In the genomic region with DNA sequence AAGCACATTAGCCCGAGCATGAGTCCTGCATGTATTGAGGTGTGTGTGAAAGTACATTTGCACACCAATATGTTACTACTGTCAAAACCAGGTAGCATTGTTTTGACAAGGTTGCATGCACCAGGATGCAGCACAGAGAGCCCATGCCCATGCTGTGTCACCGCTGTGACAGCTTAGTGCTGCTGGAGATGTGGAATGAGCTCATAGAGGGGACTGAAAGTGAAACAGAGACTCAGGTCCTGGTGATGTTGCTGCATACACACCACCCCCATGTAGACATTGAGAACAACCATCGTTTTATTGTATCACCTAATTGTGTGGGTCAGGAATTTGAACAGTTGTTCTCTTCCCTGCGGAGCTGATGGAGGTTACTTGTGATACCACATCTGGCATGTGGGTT, we compare ENCODE assay signal across 12 cellular contexts. TPM values are rescaled to one million over a fixed set of nuclear protein-coding genes. Genes with fewer than 3 reads are reported as not detected.
DNase-seq lines count a peak whose midpoint lies in the region; ATAC-seq and TF ChIP-seq lines count a peak whose summit lies in the region.
"Had no signal": no experiment of that assay in that cellular context is flagged by ENCODE, and none has a peak within 500 bp of the region (broad histone marks: within the 10 kb centered on the region; RNA-seq: fewer than 3 reads in every experiment).

No MANE protein-coding gene starts in this region.

- TF ChIP-seq EP300 in gastroesophageal sphincter (IDR thresholded peaks at IDR 0.05) = no peak

- POLR2A ChIA-PET in activated CD4-positive, alpha-beta memory T cell treated with anti-CD3 and anti-CD28 coated beads, Interleukin-2, amount 10 ng/mL, durations not matched to agents 7 days and 5 days (lab: Charles Lee) = interaction anchor here (1.1 to 4.1 kb wide), 3 partner anchors 43 to 53 kb away, joined by 3 to 20 read pairs (median 5); a partner anchor contains a TSS

- no peak for DNase-seq in natural killer cell treated with Interleukin-12 subunit alpha and Interleukin-12 subunit beta and Interleukin-15 and Interleukin-18, amount 100 ng/mL, for 72 hours (ENCODE audit: low spot score)
- no peak for DNase-seq in natural killer cell
- DNase-seq in activated CD4-positive, alpha-beta memory T cell treated with anti-CD3 and anti-CD28 coated beads, Interleukin-2, amount 10 ng/mL, durations not matched to agents 7 days and 5 days = peak; percentile 70
- DNase-seq in thyroid gland = no peak
- no peak for DNase-seq in NCI-H2171 (lab: John Stamatoyannopoulos, UW)
- DNase-seq: effector CD4-positive, alpha-beta T cell; left lung; WERI-Rb-1 had no signal

- H3K27me3 ChIP-seq in thyroid gland (no peaks in the 10 kb centered on the region), gastroesophageal sphincter (no peaks in the 10 kb centered on the region)
- H3K27me3 ChIP-seq: left lung had no signal

- H3K27ac ChIP-seq in thyroid gland (peak overlapping the region in 2 of 3 donors; percentile 28 to 34), gastroesophageal sphincter (no peak overlapping the region)
- H3K27ac ChIP-seq: WERI-Rb-1 had no signal

- intact Hi-C loops in natural killer cell (cut with micrococcal nuclease) = no loop called here
- intact Hi-C loops in thyroid gland (cut with DNase I) = loop anchor here (5.0 kb wide), 1 partner anchor 35 kb away; no protein-coding TSS in a partner anchor

- H3K9me3 ChIP-seq in thyroid gland (no peaks in the 10 kb centered on the region), gastroesophageal sphincter (no peaks in the 10 kb centered on the region)
- H3K9me3 ChIP-seq: left lung had no signal

- H3K9me3 Mint-ChIP-seq in natural killer cell treated with Interleukin-12 subunit alpha and Interleukin-12 subunit beta and Interleukin-15 and Interleukin-18, amount 100 ng/mL, for 72 hours = no peaks in the 10 kb centered on the region
- no peaks in the 10 kb centered on the region for H3K9me3 Mint-ChIP-seq in natural killer cell
- no peaks in the 10 kb centered on the region for H3K9me3 Mint-ChIP-seq in activated CD4-positive, alpha-beta memory T cell treated with anti-CD3 and anti-CD28 coated beads, Interleukin-2, amount 10 ng/mL, durations not matched to agents 7 days and 5 days

- TF ChIP-seq CTCF in natural killer cell (IDR thresholded peaks at IDR 0.05) (no peak), thyroid gland (IDR thresholded peaks at IDR 0.05) (no peak), gastroesophageal sphincter (IDR thresholded peaks at IDR 0.05) (no peak)

- H3K4me1 ChIP-seq in thyroid gland (peaks cover 39 to 68% of the 10 kb centered on the region in 2 donors), gastroesophageal sphincter (peaks cover 0 to 43% (median 18%) of the 10 kb centered on the region in 3 donors)

- H3K27ac Mint-ChIP-seq in natural killer cell treated with Interleukin-12 subunit alpha and Interleukin-12 subunit beta and Interleukin-15 and Interleukin-18, amount 100 ng/mL, for 72 hours = peak overlapping the region in 1 of 2 donors; percentile 74
- no peak overlapping the region for H3K27ac Mint-ChIP-seq in natural killer cell
- H3K27ac Mint-ChIP-seq in activated CD4-positive, alpha-beta memory T cell treated with anti-CD3 and anti-CD28 coated beads, Interleukin-2, amount 10 ng/mL, durations not matched to agents 7 days and 5 days = peak overlapping the region; percentile 11

- no peaks in the 10 kb centered on the region for H3K36me3 Mint-ChIP-seq in natural killer cell treated with Interleukin-12 subunit alpha and Interleukin-12 subunit beta and Interleukin-15 and Interleukin-18, amount 100 ng/mL, for 72 hours
- no peaks in the 10 kb centered on the region for H3K36me3 Mint-ChIP-seq in natural killer cell
- no peaks in the 10 kb centered on the region for H3K36me3 Mint-ChIP-seq in activated CD4-positive, alpha-beta memory T cell treated with anti-CD3 and anti-CD28 coated beads, Interleukin-2, amount 10 ng/mL, durations not matched to agents 7 days and 5 days (ENCODE audit: low read depth)

- H3K4me3 ChIP-seq in thyroid gland (replicated peaks in 1 of 3) (no peak overlapping the region), gastroesophageal sphincter (no peak overlapping the region)
- H3K4me3 ChIP-seq: left lung had no signal

- no peak for TF ChIP-seq POLR2A in thyroid gland (IDR thresholded peaks at IDR 0.05)
- no peak for TF ChIP-seq POLR2A in gastroesophageal sphincter (IDR thresholded peaks at IDR 0.05)

- peak; percentile 73 to 78 for ATAC-seq in natural killer cell treated with Interleukin-12 subunit alpha and Interleukin-12 subunit beta and Interleukin-15 and Interleukin-18, amount 100 ng/mL, for 72 hours
- no peak for ATAC-seq in natural killer cell
- ATAC-seq in HG02798 (IDR thresholded peaks at IDR 0.05; ENCODE audit: poor library complexity, unreplicated experiment) = peak; percentile 82
- ATAC-seq in gastroesophageal sphincter = no peak
- no peak for ATAC-seq in GM19467 (IDR thresholded peaks at IDR 0.05; ENCODE audit: unreplicated experiment)
- ATAC-seq: HepG2, left lung had no signal

- peaks cover 14 to 15% of the 10 kb centered on the region in 2 donors for H3K27me3 Mint-ChIP-seq in natural killer cell treated with Interleukin-12 subunit alpha and Interleukin-12 subunit beta and Interleukin-15 and Interleukin-18, amount 100 ng/mL, for 72 hours
- H3K27me3 Mint-ChIP-seq in natural killer cell (ENCODE audit: low read depth in 2 of 2) = peaks cover 7 to 17% of the 10 kb centered on the region in 2 donors
- H3K27me3 Mint-ChIP-seq in activated CD4-positive, alpha-beta memory T cell treated with anti-CD3 and anti-CD28 coated beads, Interleukin-2, amount 10 ng/mL, durations not matched to agents 7 days and 5 days = peaks cover 26% of the 10 kb centered on the region

- H3K36me3 ChIP-seq in thyroid gland = no peaks in the 10 kb centered on the region
- H3K36me3 ChIP-seq in gastroesophageal sphincter = no peaks in the 10 kb centered on the region
- H3K36me3 ChIP-seq: left lung, WERI-Rb-1 had no signal

- CTCF ChIA-PET in activated CD4-positive, alpha-beta memory T cell treated with anti-CD3 and anti-CD28 coated beads, Interleukin-2, amount 10 ng/mL, durations not matched to agents 7 days and 5 days (lab: Charles Lee) = interaction anchor here (3.2 kb wide), 1 partner anchor 81 kb away, joined by 9 read pairs; no protein-coding TSS in a partner anchor

- peaks cover 19 to 31% of the 10 kb centered on the region in 2 donors for H3K4me1 Mint-ChIP-seq in natural killer cell treated with Interleukin-12 subunit alpha and Interleukin-12 subunit beta and Interleukin-15 and Interleukin-18, amount 100 ng/mL, for 72 hours (ENCODE audit: low read depth in 2 of 2)
- peaks cover 9 to 12% of the 10 kb centered on the region in 2 donors for H3K4me1 Mint-ChIP-seq in natural killer cell
- H3K4me1 Mint-ChIP-seq in activated CD4-positive, alpha-beta memory T cell treated with anti-CD3 and anti-CD28 coated beads, Interleukin-2, amount 10 ng/mL, durations not matched to agents 7 days and 5 days = peaks cover 37% of the 10 kb centered on the region

- no peak overlapping the region for H3K4me3 Mint-ChIP-seq in natural killer cell treated with Interleukin-12 subunit alpha and Interleukin-12 subunit beta and Interleukin-15 and Interleukin-18, amount 100 ng/mL, for 72 hours
- no peak overlapping the region for H3K4me3 Mint-ChIP-seq in natural killer cell
- no peak overlapping the region for H3K4me3 Mint-ChIP-seq in activated CD4-positive, alpha-beta memory T cell treated with anti-CD3 and anti-CD28 coated beads, Interleukin-2, amount 10 ng/mL, durations not matched to agents 7 days and 5 days

- 88 to 93% methylated on average over 4 of the region's 4 CpGs for WGBS in thyroid gland, 2 donors
- WGBS in gastroesophageal sphincter (ENCODE audit: low coverage in 1 of 2), 2 donors = 71 to 100% methylated on average over 1 to 3 of the region's 4 CpGs

RNA-seq across cellular contexts. Expression of a gene that starts 53.0 kb away (rescaled TPM):
- total RNA-seq in natural killer cell treated with Interleukin-12 subunit alpha and Interleukin-12 subunit beta and Interleukin-15 and Interleukin-18, amount 100 ng/mL, for 72 hours = 10 to 100 TPM; 24.3 to 68.6 TPM
- total RNA-seq in natural killer cell (1 to 10 TPM; 2.6 to 3.2 (median 2.8) TPM), thyroid gland (10 to 100 TPM in 3 of 4 donors, 1 to 10 TPM in 1; 8.3 to 27.2 (median 14.4) TPM), gastroesophageal sphincter (100 to 1,000 TPM in 1 of 4 donors, 10 to 100 TPM in 3; 63.5 to 150 (median 91.8) TPM)
- total RNA-seq in activated CD4-positive, alpha-beta memory T cell treated with anti-CD3 and anti-CD28 coated beads, Interleukin-2, amount 10 ng/mL, durations not matched to agents 7 days and 5 days = 10 to 100 TPM; 40.0 to 40.4 TPM
- total RNA-seq: HepG2 had no signal

Comparison
In these comparisons a context has a peak if more than half of its experiments do, and no peak if none do; other contexts are left out.
1. ATAC-seq: peak in natural killer cell treated with Interleukin-12 subunit alpha and Interleukin-12 subunit beta and Interleukin-15 and Interleukin-18, amount 100 ng/mL, for 72 hours (2 of 2) and HG02798 (single experiment); none in natural killer cell (0 of 3), gastroesophageal sphincter (single experiment) and GM19467 (single experiment).
2. H3K27ac ChIP-seq: peak in thyroid gland (2 of 3); none in gastroesophageal sphincter (0 of 4).